ENCODE assay signal across 8 cellular contexts in the genomic region with DNA sequence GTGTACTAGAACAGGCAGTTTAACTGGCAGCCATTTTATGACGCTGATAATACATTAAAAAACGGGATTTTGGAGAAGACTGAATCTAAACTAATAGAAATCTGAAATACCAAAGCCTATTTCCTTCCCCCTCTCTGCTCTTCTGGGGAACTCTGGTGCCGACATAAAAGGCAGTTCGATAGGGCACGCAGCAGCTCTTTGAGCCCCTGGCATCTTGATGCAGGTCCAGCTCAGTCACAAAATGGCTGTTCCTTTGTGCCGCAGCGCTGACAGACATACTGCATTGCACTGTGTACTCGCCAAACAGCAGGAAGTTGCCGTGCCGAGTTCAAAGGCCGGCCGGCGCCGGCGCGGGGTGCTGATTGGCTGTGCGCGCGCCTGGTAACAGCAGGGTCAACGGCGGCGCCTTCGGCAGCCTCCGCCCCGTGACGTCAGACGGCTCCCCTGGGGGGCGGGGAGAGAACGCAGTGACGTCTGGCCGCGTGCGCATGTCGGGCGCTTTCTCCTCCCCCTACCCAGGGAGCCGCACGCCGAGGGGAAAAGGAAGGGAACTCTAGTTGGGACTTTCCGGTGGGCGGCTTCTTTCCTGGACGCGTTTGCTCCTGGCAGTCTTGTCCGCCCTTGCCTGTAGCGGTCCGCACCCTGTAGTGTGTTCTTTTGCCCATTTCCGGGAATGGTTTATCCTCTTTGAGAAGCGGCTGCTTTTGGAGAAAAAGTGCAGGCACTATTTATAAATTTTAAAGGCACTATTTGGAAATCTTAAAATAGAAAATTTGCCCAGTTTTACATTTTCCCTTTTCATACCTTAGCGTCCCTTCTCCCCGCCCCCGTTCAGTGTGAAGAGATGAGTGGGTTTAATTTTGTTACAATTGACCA. TPM values are rescaled to one million over a fixed set of nuclear protein-coding genes. Genes with fewer than 3 reads are reported as not detected.
DNase-seq lines count a peak whose midpoint lies in the region; ATAC-seq and TF ChIP-seq lines count a peak whose summit lies in the region.

No MANE protein-coding gene starts in this region.

- H3K36me3 Mint-ChIP-seq in activated T-cell treated with anti-CD3 and anti-CD28 coated beads, Interleukin-2, amount 50 U/mL, for 24 hours (ENCODE audit: low read depth): peaks cover 88% of the 10 kb centered on the region

- H3K9me3 Mint-ChIP-seq in activated T-cell treated with anti-CD3 and anti-CD28 coated beads, Interleukin-2, amount 50 U/mL, for 24 hours: peaks cover 3% of the 10 kb centered on the region

- CTCF ChIA-PET in PC-3 (lab: Charles Lee): interaction anchor here (0.5 kb wide), 1 partner anchor 94 kb away, joined by 7 read pairs; no protein-coding TSS in a partner anchor

- H3K36me3 ChIP-seq in PC-3 (ENCODE audit: low read depth, low read length) (peaks cover 27% of the 10 kb centered on the region), mucosa of rectum (ENCODE audit: control insufficient read depth in 2 of 2, insufficient read depth in 2 of 2, low read length in 2 of 2) (no peaks in the 10 kb centered on the region)

- no peaks in the 10 kb centered on the region for H3K27me3 Mint-ChIP-seq in activated T-cell treated with anti-CD3 and anti-CD28 coated beads, Interleukin-2, amount 50 U/mL, for 24 hours

- TF ChIP-seq POLR2A in erythroblast (IDR thresholded peaks at IDR 0.05; ENCODE audit: low read length): peak; percentile 98

- H3K27ac ChIP-seq in PC-3 (ENCODE audit: low read length): peak overlapping the region; percentile 92
- H3K27ac ChIP-seq in mucosa of rectum (ENCODE audit: low read depth in 2 of 2, low read length in 2 of 2): peak overlapping the region; percentile 93 to 99

- ATAC-seq in GM21717 (IDR thresholded peaks at IDR 0.05; ENCODE audit: unreplicated experiment) (peak; percentile 85), PC-3 (peak; percentile 82)

- H4K20me1 ChIP-seq in PC-3 (ENCODE audit: low read length): peaks cover 21% of the 10 kb centered on the region

- H3K4me3 Mint-ChIP-seq in activated T-cell treated with anti-CD3 and anti-CD28 coated beads, Interleukin-2, amount 50 U/mL, for 24 hours: peak overlapping the region; percentile 99

- POLR2A ChIA-PET in PC-3 (lab: Charles Lee; ENCODE audit: unreplicated experiment): interaction anchor here (0.6 to 1.0 kb wide), 3 partner anchors 22 to 107 kb away, joined by 3 to 5 read pairs (median 3); no protein-coding TSS in a partner anchor

- no TSS peak for BruUV-seq in PC-3 (replicated peaks; lab: Mats Ljungman, UMichigan)

- peaks cover 56% of the 10 kb centered on the region for H3K4me1 ChIP-seq in PC-3 (ENCODE audit: insufficient read depth, low read length)
- H3K4me1 ChIP-seq in mucosa of rectum (ENCODE audit: control insufficient read depth in 2 of 2, insufficient read depth in 2 of 2, low read length in 2 of 2): peaks cover 51 to 63% of the 10 kb centered on the region in 2 donors

- H3K4me2 ChIP-seq in PC-3 (ENCODE audit: low read length): peak overlapping the region; percentile 99

- TF ChIP-seq CTCF in PC-3 (conservative IDR thresholded peaks at IDR 0.05; ENCODE audit: low read depth, low read length): no peak

- H3K27me3 ChIP-seq in PC-3 (ENCODE audit: low read length) (no peaks in the 10 kb centered on the region), mucosa of rectum (ENCODE audit: control insufficient read depth in 2 of 2, insufficient read depth in 2 of 2, low read length in 2 of 2) (no peaks in the 10 kb centered on the region)

- peak overlapping the region; percentile 72 for H3K4me3 ChIP-seq in Jurkat, Clone E6-1 (ENCODE audit: low read length)
- H3K4me3 ChIP-seq in PC-3 (ENCODE audit: low read length) (peak overlapping the region; percentile 95), mucosa of rectum (ENCODE audit: low read length in 2 of 2) (peak overlapping the region; percentile 79 to 85)

- H3F3A ChIP-seq in PC-3 (ENCODE audit: low read length, unreplicated experiment): peaks cover 30% of the 10 kb centered on the region

- no peak overlapping the region; the same call in 1 of the 2 replicates for H2AFZ ChIP-seq in PC-3 (ENCODE audit: low read length)

- H3K9me3 ChIP-seq in PC-3 (ENCODE audit: low read length) (no peaks in the 10 kb centered on the region), mucosa of rectum (ENCODE audit: control insufficient read depth in 2 of 2, low read length in 2 of 2) (no peaks in the 10 kb centered on the region)

- no peaks in the 10 kb centered on the region for H3K9me2 ChIP-seq in PC-3 (replicated peaks; ENCODE audit: low read length)

- H3K4me1 Mint-ChIP-seq in activated T-cell treated with anti-CD3 and anti-CD28 coated beads, Interleukin-2, amount 50 U/mL, for 24 hours (ENCODE audit: low read depth): peaks cover 60% of the 10 kb centered on the region

- DNase-seq in DMS53 (lab: John Stamatoyannopoulos, UW): peak; percentile 98
- DNase-seq in Jurkat, Clone E6-1 (ENCODE audit: low read depth, low spot score): peak; percentile 98
- DNase-seq in PC-3: peak; percentile 98
- peak; percentile 99 for DNase-seq in activated T-cell treated with anti-CD3 and anti-CD28 coated beads, Interleukin-2, amount 50 U/mL, for 24 hours
- peak; percentile 99 to 100 for DNase-seq in erythroblast (lab: John Stamatoyannopoulos, UW)
- peak; percentile 94 to 97 for DNase-seq in stimulated activated CD8-positive, alpha-beta memory T cell treated with anti-CD3 and anti-CD28 coated beads, Interleukin-4, amount 100 ng/mL, for 4 hours (ENCODE audit: low read depth in 2 of 2, low spot score in 1 of 2)

- H3K27ac Mint-ChIP-seq in activated T-cell treated with anti-CD3 and anti-CD28 coated beads, Interleukin-2, amount 50 U/mL, for 24 hours: peak overlapping the region; percentile 99

- intact Hi-C loops in PC-3 (cut with micrococcal nuclease): no loop called here

- H3K9ac ChIP-seq in PC-3 (ENCODE audit: low read length) (peak overlapping the region; percentile 95), mucosa of rectum (ENCODE audit: low read depth in 1 of 2, low read length in 2 of 2) (peak overlapping the region; percentile 85 to 99)

- H3K79me2 ChIP-seq in PC-3 (ENCODE audit: low read length): peaks cover 90% of the 10 kb centered on the region

RNA-seq across cellular contexts. Expression of gene CHD2, which starts 4.1 kb away (rescaled TPM):
- 51.1 TPM for polyA plus RNA-seq in Jurkat, Clone E6-1 (2012; ENCODE audit: insufficient read depth, insufficient read length)
- 42.7 and 50.6 TPM in 2 replicates for total RNA-seq in PC-3 (2014; rRNA removed)

Comparison
In these comparisons a context has a peak if more than half of its experiments do, and no peak if none do; other contexts are left out.
1. Peak in every context shown above with its lines: DNase-seq, ATAC-seq, H3K4me3 ChIP-seq and H3K27ac ChIP-seq.